Comparison of ENCODE assay signal across 12 cellular contexts in the genomic region with DNA sequence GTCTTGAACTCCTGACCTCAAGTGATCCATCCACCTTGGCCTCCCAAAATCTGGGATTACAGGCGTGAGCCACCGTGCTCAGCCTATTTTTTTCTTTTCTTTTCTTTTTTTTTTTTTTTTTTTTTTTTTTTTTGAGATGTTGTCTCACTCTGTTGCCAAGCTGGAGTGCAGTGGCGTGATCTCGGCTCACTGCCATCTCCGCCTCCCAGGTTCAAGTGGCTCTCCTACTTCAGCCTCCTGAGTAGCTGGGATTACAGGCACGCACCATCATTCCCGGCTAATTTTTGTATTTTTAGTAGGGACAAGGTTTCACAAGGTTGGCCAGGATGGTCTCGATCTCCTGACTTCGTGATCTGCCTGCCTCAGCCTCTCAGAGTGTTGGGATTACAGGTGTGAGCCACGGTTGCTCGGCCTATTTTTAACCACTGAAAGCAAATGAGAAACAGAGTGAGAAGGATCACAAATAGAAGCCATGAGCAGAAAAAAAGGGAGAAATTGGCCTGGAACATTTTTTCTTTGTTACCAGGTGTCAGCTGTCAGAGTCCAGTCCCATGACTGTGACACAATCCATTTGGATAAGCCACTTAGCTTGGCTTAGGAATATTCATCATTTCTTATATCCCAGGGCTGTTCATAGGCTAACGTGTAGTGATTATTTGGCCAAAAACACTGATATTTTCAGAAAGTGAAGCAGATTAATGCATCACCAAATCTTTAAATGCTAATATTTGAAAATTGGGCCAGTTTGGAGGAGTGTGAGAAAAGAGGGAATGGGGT. TPM values are rescaled to one million over a fixed set of nuclear protein-coding genes. Genes with fewer than 3 reads are reported as not detected.
DNase-seq lines count a peak whose midpoint lies in the region; ATAC-seq, FAIRE-seq and TF ChIP-seq lines count a peak whose summit lies in the region.
"Had no signal": no experiment of that assay in that cellular context is flagged by ENCODE, and none has a peak within 500 bp of the region (broad histone marks: within the 10 kb centered on the region; RNA-seq: fewer than 3 reads in every experiment).

No MANE protein-coding gene starts in this region.

- H2AFZ ChIP-seq in DND-41 (ENCODE audit: low read depth, low read length) (peak overlapping the region; percentile 84; the same call in 1 of the 2 replicates), Loucy (ENCODE audit: low read length) (peak overlapping the region; percentile 78), endothelial cell of umbilical vein (ENCODE audit: low read depth, low read length) (peak overlapping the region; percentile 96)

- H3K27ac ChIP-seq in DND-41 (ENCODE audit: low read length): peak overlapping the region; percentile 45; the same call in 1 of the 2 replicates
- peak overlapping the region; percentile 78 for H3K27ac ChIP-seq in endothelial cell of umbilical vein (ENCODE audit: insufficient read depth, low read depth, low read length)
- no peak overlapping the region for H3K27ac ChIP-seq in tibial artery
- H3K27ac ChIP-seq: BLaER1 had no signal

- H3K4me2 ChIP-seq in DND-41 (ENCODE audit: insufficient read depth, low read length): peak overlapping the region; percentile 55
- H3K4me2 ChIP-seq in Loucy (ENCODE audit: low read depth, low read length, poor library complexity, severe bottlenecking): no peak overlapping the region
- no peak overlapping the region for H3K4me2 ChIP-seq in endothelial cell of umbilical vein (ENCODE audit: insufficient read depth, low read length)
- H3K4me2 ChIP-seq: BLaER1 had no signal

- H3K9ac ChIP-seq in DND-41 (ENCODE audit: low read depth, low read length) (no peak overlapping the region; the same call in 1 of the 2 replicates), Loucy (ENCODE audit: low read depth, low read length, poor library complexity, severe bottlenecking) (no peak overlapping the region), endothelial cell of umbilical vein (replicated peaks; ENCODE audit: extremely low read depth, insufficient read depth, low read length) (no peak overlapping the region)
- H3K9ac ChIP-seq: BLaER1 had no signal

- POLR2A ChIA-PET in endothelial cell of umbilical vein (lab: Charles Lee): interaction anchor here (0.6 kb wide), 1 partner anchor 8 kb away, joined by 5 read pairs; no protein-coding TSS in a partner anchor

- H3K9me3 ChIP-seq in DND-41 (ENCODE audit: insufficient read depth, low read length, severe bottlenecking) (no peaks in the 10 kb centered on the region), Loucy (ENCODE audit: insufficient read depth, low read depth, low read length) (no peaks in the 10 kb centered on the region), endothelial cell of umbilical vein (replicated peaks; ENCODE audit: control insufficient read depth, insufficient read depth, low read length) (no peaks in the 10 kb centered on the region), tibial artery (no peaks in the 10 kb centered on the region)
- H3K9me3 ChIP-seq: BLaER1, stomach had no signal

- no peaks in the 10 kb centered on the region for H3K9me2 ChIP-seq in Loucy (replicated peaks; ENCODE audit: low read depth, low read length)

- H3K4me3 Mint-ChIP-seq in mesothelial cell of epicardium: no peak overlapping the region
- H3K4me3 Mint-ChIP-seq: activated CD4-positive, alpha-beta memory T cell treated with anti-CD3 and anti-CD28 coated beads for 36 hours; activated naive CD4-positive, alpha-beta T cell treated with anti-CD3 and anti-CD28 coated beads for 36 hours had no signal

- CTCF ChIA-PET in endothelial cell of umbilical vein (lab: Charles Lee): interaction anchor here (0.7 to 6.3 kb wide), 9 partner anchors 9 to 278 kb away, joined by 3 to 66 read pairs (median 22); partner anchors contain the start of gene NFKBIA

- H3K36me3 ChIP-seq in DND-41 (ENCODE audit: insufficient read depth, low read length) (no peaks in the 10 kb centered on the region), Loucy (ENCODE audit: insufficient read depth, low read length) (no peaks in the 10 kb centered on the region), endothelial cell of umbilical vein (ENCODE audit: control insufficient read depth in 2 of 2, extremely low read depth in 1 of 2, insufficient read depth in 2 of 2, low read length in 2 of 2) (no peaks in the 10 kb centered on the region), tibial artery (no peaks in the 10 kb centered on the region)
- H3K36me3 ChIP-seq: BLaER1, stomach had no signal

- FAIRE-seq in endothelial cell of umbilical vein (lab: Jason Lieb, UNC): peak; percentile 49

- no TSS peak for BruUV-seq in endothelial cell of umbilical vein (replicated peaks; lab: Mats Ljungman, UMichigan)

- peaks cover 19% of the 10 kb centered on the region for H3K4me1 ChIP-seq in DND-41 (ENCODE audit: insufficient read depth, low read length)
- peaks cover 22% of the 10 kb centered on the region for H3K4me1 ChIP-seq in Loucy (ENCODE audit: insufficient read depth, low read length, poor library complexity, severe bottlenecking)
- peaks cover 26% of the 10 kb centered on the region for H3K4me1 ChIP-seq in endothelial cell of umbilical vein (ENCODE audit: control insufficient read depth, extremely low read depth, insufficient read depth, low read length)
- peaks cover 0 to 15% (median 7%) of the 10 kb centered on the region in 4 donors for H3K4me1 ChIP-seq in tibial artery

- no peaks in the 10 kb centered on the region for H3K36me3 Mint-ChIP-seq in mesothelial cell of epicardium
- H3K36me3 Mint-ChIP-seq: activated CD4-positive, alpha-beta memory T cell treated with anti-CD3 and anti-CD28 coated beads for 36 hours had no signal

- H3F3A ChIP-seq in Loucy (ENCODE audit: low read depth): no peaks in the 10 kb centered on the region

- DNase-seq in DND-41 (no peak), endothelial cell of umbilical vein (ENCODE audit: low read depth, low spot score) (no peak), mesothelial cell of epicardium (ENCODE audit: low spot score in 2 of 2, unreplicated experiment in 2 of 2) (no peak), DMS114 treated with DMSO at 0.1 percent for 48 hours (lab: John Stamatoyannopoulos, UW; ENCODE audit: unreplicated experiment) (no peak), tibial artery (no peak)

- H3K27ac Mint-ChIP-seq in mesothelial cell of epicardium: peak overlapping the region; percentile 19

- no peaks in the 10 kb centered on the region for H3K27me3 Mint-ChIP-seq in mesothelial cell of epicardium (ENCODE audit: low read depth)
- H3K27me3 Mint-ChIP-seq: activated CD4-positive, alpha-beta memory T cell treated with anti-CD3 and anti-CD28 coated beads for 36 hours had no signal

- H4K20me1 ChIP-seq in DND-41 (ENCODE audit: insufficient read depth, low read length) (no peaks in the 10 kb centered on the region), Loucy (ENCODE audit: insufficient read depth, low read length, poor library complexity, severe bottlenecking) (no peaks in the 10 kb centered on the region), endothelial cell of umbilical vein (replicated peaks; ENCODE audit: control insufficient read depth, extremely low read depth, insufficient read depth, low read length) (no peaks in the 10 kb centered on the region)
- H4K20me1 ChIP-seq: BLaER1 had no signal

- H3K27me3 ChIP-seq in DND-41 (ENCODE audit: insufficient read depth, low read length, poor library complexity) (no peaks in the 10 kb centered on the region), Loucy (ENCODE audit: insufficient read depth, low read length, poor library complexity, severe bottlenecking) (no peaks in the 10 kb centered on the region), endothelial cell of umbilical vein (ENCODE audit: control insufficient read depth in 2 of 2, insufficient read depth in 2 of 2, low read length in 2 of 2) (no peaks in the 10 kb centered on the region), tibial artery (no peaks in the 10 kb centered on the region)
- H3K27me3 ChIP-seq: BLaER1, stomach had no signal

- intact Hi-C loops in endothelial cell of umbilical vein (cut with micrococcal nuclease) (loop anchor here (1.0 to 5.0 kb wide), 5 partner anchors 8 to 740 kb away; partner anchors contain the start of genes FAM177A1 and NFKBIA), tibial artery (cut with DNase I; ENCODE audit: low total_unique reads) (loop anchor here (5.0 kb wide), 1 partner anchor 270 kb away; no protein-coding TSS in a partner anchor)

- H3K9me1 ChIP-seq in endothelial cell of umbilical vein (replicated peaks; ENCODE audit: control insufficient read depth, extremely low read depth, insufficient read depth, low read length): no peaks in the 10 kb centered on the region

- no peak for TF ChIP-seq POLR2A in endothelial cell of umbilical vein (IDR thresholded peaks at IDR 0.05; ENCODE audit: low read depth, low read length)

- no peak overlapping the region for H3K4me3 ChIP-seq in DND-41 (ENCODE audit: low read depth in 1 of 2, low read length in 2 of 2)
- H3K4me3 ChIP-seq in Loucy (ENCODE audit: low read length, poor library complexity, severe bottlenecking): no peak overlapping the region
- H3K4me3 ChIP-seq in endothelial cell of umbilical vein (replicated peaks in 1 of 3; ENCODE audit: insufficient read depth in 1 of 3, low read depth in 1 of 3, low read length in 3 of 3): no peak overlapping the region
- H3K4me3 ChIP-seq in tibial artery: no peak overlapping the region
- H3K4me3 ChIP-seq: BLaER1, stomach had no signal

- peaks cover 21% of the 10 kb centered on the region for H3K4me1 Mint-ChIP-seq in mesothelial cell of epicardium

- H3K79me2 ChIP-seq in DND-41 (ENCODE audit: insufficient read depth, low read length) (no peaks in the 10 kb centered on the region), Loucy (ENCODE audit: insufficient read depth, low read length) (no peaks in the 10 kb centered on the region), endothelial cell of umbilical vein (ENCODE audit: control insufficient read depth, insufficient read depth, low read length) (no peaks in the 10 kb centered on the region)

- H3K9me3 Mint-ChIP-seq in mesothelial cell of epicardium: no peaks in the 10 kb centered on the region
- H3K9me3 Mint-ChIP-seq: activated CD4-positive, alpha-beta memory T cell treated with anti-CD3 and anti-CD28 coated beads for 36 hours; activated naive CD4-positive, alpha-beta T cell treated with anti-CD3 and anti-CD28 coated beads for 36 hours had no signal

- dilution Hi-C loops in endothelial cell of umbilical vein (cut with MboI; ENCODE audit: extremely low pct_ligation_motif_present, low sequenced_read_pairs): no loop called here

- TF ChIP-seq CTCF in DND-41 (IDR thresholded peaks at IDR 0.05; ENCODE audit: borderline replicate concordance, extremely low read depth, low read length, poor library complexity, severe bottlenecking): no peak
- TF ChIP-seq CTCF in Loucy (conservative IDR thresholded peaks at IDR 0.05; ENCODE audit: low read length): no peak
- no peak for TF ChIP-seq CTCF in endothelial cell of umbilical vein (IDR thresholded peaks at IDR 0.05; ENCODE audit: extremely low read depth in 1 of 2, insufficient read depth in 1 of 2, low read depth in 1 of 2, low read length in 2 of 2)
- TF ChIP-seq CTCF in mesothelial cell of epicardium (IDR thresholded peaks at IDR 0.05; ENCODE audit: unreplicated experiment): no peak
- no peak for TF ChIP-seq CTCF in tibial artery (IDR thresholded peaks at IDR 0.05)

- ATAC-seq in DND-41 (ENCODE audit: insufficient read depth, low read depth) (no peak), GM19324 (IDR thresholded peaks at IDR 0.05; ENCODE audit: low FRiP score, unreplicated experiment) (no peak), GM18870 (IDR thresholded peaks at IDR 0.05; ENCODE audit: unreplicated experiment) (no peak)

RNA-seq across cellular contexts. Expression of gene NFKBIA, which starts 7.9 kb away (rescaled TPM):
- total RNA-seq in endothelial cell of umbilical vein (52.5 and 55.7 TPM in 2 replicates), mesothelial cell of epicardium (196 to 218 TPM (median 205 TPM) in 3 replicates)
- 80.3 and 82.8 TPM in 2 replicates for polyA plus RNA-seq in endothelial cell of umbilical vein
- polyA plus RNA-seq in endothelial cell of umbilical vein (2011; cell fraction: cytosol; rRNA removed): 59.3 and 76.4 TPM in 2 replicates
- 246 and 311 TPM in 2 replicates for polyA plus RNA-seq in endothelial cell of umbilical vein (2011; cell fraction: nucleus; rRNA removed)
- polyA plus RNA-seq in endothelial cell of umbilical vein (2012): 41.8 and 54.3 TPM in 2 replicates
- polyA minus RNA-seq in endothelial cell of umbilical vein: 118 and 161 TPM in 2 replicates
- 147 TPM for polyA minus RNA-seq in endothelial cell of umbilical vein (2011; cell fraction: cytosol; rRNA and poly(A)+ RNA removed)
- polyA minus RNA-seq in endothelial cell of umbilical vein (2011; cell fraction: nucleus; rRNA and poly(A)+ RNA removed): 215 and 321 TPM in 2 replicates

Comparison
In these comparisons a context has a peak if more than half of its experiments do, and no peak if none do; other contexts are left out.
1. H3K27ac ChIP-seq: peak in DND-41 (single experiment) and endothelial cell of umbilical vein (single experiment); none in tibial artery (0 of 2).
2. Peak in every context shown above with its lines, with median percentiles within 50 percentile points of each other: H2AFZ ChIP-seq.